Comparison of ENCODE assay signal across 9 cellular contexts in genomic region chr9:111482656-111483418, GRCh38. TPM values are rescaled to one million over a fixed set of nuclear protein-coding genes. Genes with fewer than 3 reads are reported as not detected.
DNase-seq lines count a peak whose midpoint lies in the region; ATAC-seq and TF ChIP-seq lines count a peak whose summit lies in the region.
"Had no signal": no experiment of that assay in that cellular context is flagged by ENCODE, and none has a peak within 500 bp of the region (broad histone marks: within the 10 kb centered on the region; RNA-seq: fewer than 3 reads in every experiment).

No MANE protein-coding gene starts in this region.

- ATAC-seq in HG02840 (IDR thresholded peaks at IDR 0.05; ENCODE audit: low FRiP score, unreplicated experiment): peak; percentile 63
- ATAC-seq in WTC11: peak; percentile 63

- H3K27me3 Mint-ChIP-seq in WTC11 (ENCODE audit: low read depth): no peaks in the 10 kb centered on the region

- H3K9me3 Mint-ChIP-seq in WTC11: 0 out of 2 replicates have a peak, but pooled peaks cover 2% of the 10 kb centered on the region

- peak overlapping the region; percentile 87 to 90 for H3K4me3 ChIP-seq in cardiac fibroblast (replicated peaks in 1 of 2; ENCODE audit: low read depth in 2 of 2, low read length in 2 of 2)

- TF ChIP-seq CTCF in WTC11 (IDR thresholded peaks at IDR 0.05) (no peak), cardiac fibroblast (IDR thresholded peaks at IDR 0.05; ENCODE audit: low read depth, low read length) (no peak)

- H3K27ac Mint-ChIP-seq in WTC11: peak overlapping the region; percentile 95

- DNase-seq in DMS79 treated with DMSO at 0.1 percent for 48 hours (lab: John Stamatoyannopoulos, UW) (peak; percentile 66), DMS79 (lab: John Stamatoyannopoulos, UW) (no peak), NCI-H2029 (lab: John Stamatoyannopoulos, UW) (peak; percentile 58), WTC11 (ENCODE audit: low spot score) (peak; percentile 75), cardiac fibroblast (ENCODE audit: low read depth in 2 of 2) (peak; percentile 60 to 74), iris pigment epithelial cell (ENCODE audit: low read depth) (peak; percentile 75)
- peak; percentile 17 to 53 for DNase-seq in stimulated activated CD4-positive, alpha-beta T cell treated with anti-CD3 and anti-CD28 coated beads, Interleukin-12 subunit alpha, Interleukin-12 subunit beta, amount 100 ng/mL, for 24 hours (ENCODE audit: low read depth in 2 of 2)
- DNase-seq: DND-41 had no signal

- POLR2A ChIA-PET in WTC11 (lab: Charles Lee): interaction anchor here (0.7 to 1.5 kb wide), 5 partner anchors 33 to 51 kb away, joined by 3 to 7 read pairs (median 5); partner anchors contain the start of gene ZNF483

- H3K4me3 Mint-ChIP-seq in WTC11: peak overlapping the region; percentile 77

- H3K36me3 Mint-ChIP-seq in WTC11: no peaks in the 10 kb centered on the region

- peaks cover 34% of the 10 kb centered on the region for H3K4me1 Mint-ChIP-seq in WTC11

- CTCF ChIA-PET in WTC11 (lab: Charles Lee): interaction anchor here (0.6 kb wide), 1 partner anchor 132 kb away, joined by 4 read pairs; no protein-coding TSS in a partner anchor

TF ChIP-seq in WTC11, 78 proteins besides CTCF, POLR2A, EP300 and RAD21 (continues in another document):
- no peak for TF ChIP-seq IRF1 (CRISPR knock-in tag; IDR thresholded peaks at IDR 0.05)
- TF ChIP-seq SMAD3 (CRISPR knock-in tag; IDR thresholded peaks at IDR 0.05; ENCODE audit: borderline replicate concordance): no peak
- TF ChIP-seq TCF7 (CRISPR knock-in tag; IDR thresholded peaks at IDR 0.05; ENCODE audit: low read depth): no peak
- no peak for TF ChIP-seq ATF3 (CRISPR knock-in tag; conservative IDR thresholded peaks at IDR 0.05)
- no peak for TF ChIP-seq JAZF1 (CRISPR knock-in tag; IDR thresholded peaks at IDR 0.05)
- no peak for TF ChIP-seq E2F4 (CRISPR knock-in tag; IDR thresholded peaks at IDR 0.05; ENCODE audit: borderline replicate concordance, low read depth)
- TF ChIP-seq SMAD4 (CRISPR knock-in tag; IDR thresholded peaks at IDR 0.05): no peak
- no peak for TF ChIP-seq MXD4 (CRISPR knock-in tag; IDR thresholded peaks at IDR 0.05; ENCODE audit: borderline replicate concordance)
- no peak for TF ChIP-seq ZSCAN18 (CRISPR knock-in tag; IDR thresholded peaks at IDR 0.05)
- no peak for TF ChIP-seq TEAD4 (CRISPR knock-in tag; IDR thresholded peaks at IDR 0.05)
- TF ChIP-seq ZBTB21 (CRISPR knock-in tag; IDR thresholded peaks at IDR 0.05; ENCODE audit: borderline replicate concordance): no peak
- no peak for TF ChIP-seq MLX (CRISPR knock-in tag; IDR thresholded peaks at IDR 0.05)
- no peak for TF ChIP-seq ZNF416 (CRISPR knock-in tag; IDR thresholded peaks at IDR 0.05)
- 0 out of 2 replicates have a peak, but pooled peaks have one; percentile 11 for TF ChIP-seq ZNF317 (CRISPR knock-in tag; IDR thresholded peaks at IDR 0.05; ENCODE audit: borderline replicate concordance, low read depth)
- TF ChIP-seq ERG (CRISPR knock-in tag; IDR thresholded peaks at IDR 0.05): no peak
- TF ChIP-seq RELA (CRISPR knock-in tag; IDR thresholded peaks at IDR 0.05; ENCODE audit: borderline replicate concordance): no peak
- TF ChIP-seq EMX1 (CRISPR knock-in tag; IDR thresholded peaks at IDR 0.05): no peak
- no peak for TF ChIP-seq ZNF219 (CRISPR knock-in tag; IDR thresholded peaks at IDR 0.05; ENCODE audit: borderline replicate concordance)
- 0 out of 2 replicates have a peak, but pooled peaks have one; percentile 55 for TF ChIP-seq TEAD1 (CRISPR knock-in tag; IDR thresholded peaks at IDR 0.05)
- no peak for TF ChIP-seq FOXJ3 (CRISPR knock-in tag; IDR thresholded peaks at IDR 0.05; ENCODE audit: borderline replicate concordance)
- TF ChIP-seq ZNF671 (CRISPR knock-in tag; IDR thresholded peaks at IDR 0.05): no peak
- 0 out of 2 replicates have a peak, but pooled peaks have one; percentile 42 for TF ChIP-seq MYBL2 (CRISPR knock-in tag; IDR thresholded peaks at IDR 0.05)
- TF ChIP-seq NR1H2 (CRISPR knock-in tag; IDR thresholded peaks at IDR 0.05): no peak
- TF ChIP-seq KAT7 (CRISPR knock-in tag; IDR thresholded peaks at IDR 0.05; ENCODE audit: borderline replicate concordance): no peak
- no peak for TF ChIP-seq NR2C2 (CRISPR knock-in tag; IDR thresholded peaks at IDR 0.05)
- peak; percentile 56; the same call in 1 of the 2 replicates for TF ChIP-seq FOXP4 (CRISPR knock-in tag; IDR thresholded peaks at IDR 0.05)
- TF ChIP-seq CBFB (CRISPR knock-in tag; IDR thresholded peaks at IDR 0.05; ENCODE audit: low read depth): no peak
- 0 out of 2 replicates have a peak, but pooled peaks have one; percentile 40 for TF ChIP-seq SP1 (CRISPR knock-in tag; conservative IDR thresholded peaks at IDR 0.05)
- peak; percentile 57 for TF ChIP-seq E2F5 (CRISPR knock-in tag; IDR thresholded peaks at IDR 0.05)
- TF ChIP-seq ZNF232 (CRISPR knock-in tag; IDR thresholded peaks at IDR 0.05): no peak

RNA-seq across cellular contexts. Expression of gene ECPAS, which starts 1.3 kb away (rescaled TPM):
- total RNA-seq in WTC11 (2021): 97.5 to 122 TPM (median 103 TPM) in 3 replicates

RNA-seq across cellular contexts. Expression of gene ZNF483, which starts 42.1 kb away (rescaled TPM):
- total RNA-seq in WTC11 (2021): 65.9 to 77.4 TPM (median 68.7 TPM) in 3 replicates
